In the genomic region with DNA sequence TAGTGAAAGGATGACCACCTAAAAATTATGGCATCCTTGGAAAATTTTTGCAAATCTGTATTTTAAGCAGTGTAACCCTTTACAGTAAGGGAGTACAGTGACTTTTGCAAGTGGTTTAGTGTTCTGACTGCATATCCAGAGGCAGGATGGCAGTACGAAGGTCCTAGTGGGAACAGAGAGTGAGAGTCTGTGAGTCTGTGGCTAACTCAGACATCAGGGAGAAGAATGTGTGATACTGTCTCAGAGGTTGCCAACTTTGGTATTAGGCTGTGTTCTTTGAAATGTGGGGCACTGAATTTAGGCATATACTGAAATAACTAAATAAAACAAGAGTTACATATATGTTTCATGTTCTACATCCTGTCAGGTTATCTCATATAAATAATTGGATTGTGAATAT, we compare ENCODE assay signal across 1 cellular context.
TF ChIP-seq lines count a peak whose summit lies in the region.

No MANE protein-coding gene starts in this region.

TF ChIP-seq in HepG2, 621 proteins besides CTCF, POLR2A, EP300 and RAD21 (continued from another document):
- TF ChIP-seq, protein P1, sequence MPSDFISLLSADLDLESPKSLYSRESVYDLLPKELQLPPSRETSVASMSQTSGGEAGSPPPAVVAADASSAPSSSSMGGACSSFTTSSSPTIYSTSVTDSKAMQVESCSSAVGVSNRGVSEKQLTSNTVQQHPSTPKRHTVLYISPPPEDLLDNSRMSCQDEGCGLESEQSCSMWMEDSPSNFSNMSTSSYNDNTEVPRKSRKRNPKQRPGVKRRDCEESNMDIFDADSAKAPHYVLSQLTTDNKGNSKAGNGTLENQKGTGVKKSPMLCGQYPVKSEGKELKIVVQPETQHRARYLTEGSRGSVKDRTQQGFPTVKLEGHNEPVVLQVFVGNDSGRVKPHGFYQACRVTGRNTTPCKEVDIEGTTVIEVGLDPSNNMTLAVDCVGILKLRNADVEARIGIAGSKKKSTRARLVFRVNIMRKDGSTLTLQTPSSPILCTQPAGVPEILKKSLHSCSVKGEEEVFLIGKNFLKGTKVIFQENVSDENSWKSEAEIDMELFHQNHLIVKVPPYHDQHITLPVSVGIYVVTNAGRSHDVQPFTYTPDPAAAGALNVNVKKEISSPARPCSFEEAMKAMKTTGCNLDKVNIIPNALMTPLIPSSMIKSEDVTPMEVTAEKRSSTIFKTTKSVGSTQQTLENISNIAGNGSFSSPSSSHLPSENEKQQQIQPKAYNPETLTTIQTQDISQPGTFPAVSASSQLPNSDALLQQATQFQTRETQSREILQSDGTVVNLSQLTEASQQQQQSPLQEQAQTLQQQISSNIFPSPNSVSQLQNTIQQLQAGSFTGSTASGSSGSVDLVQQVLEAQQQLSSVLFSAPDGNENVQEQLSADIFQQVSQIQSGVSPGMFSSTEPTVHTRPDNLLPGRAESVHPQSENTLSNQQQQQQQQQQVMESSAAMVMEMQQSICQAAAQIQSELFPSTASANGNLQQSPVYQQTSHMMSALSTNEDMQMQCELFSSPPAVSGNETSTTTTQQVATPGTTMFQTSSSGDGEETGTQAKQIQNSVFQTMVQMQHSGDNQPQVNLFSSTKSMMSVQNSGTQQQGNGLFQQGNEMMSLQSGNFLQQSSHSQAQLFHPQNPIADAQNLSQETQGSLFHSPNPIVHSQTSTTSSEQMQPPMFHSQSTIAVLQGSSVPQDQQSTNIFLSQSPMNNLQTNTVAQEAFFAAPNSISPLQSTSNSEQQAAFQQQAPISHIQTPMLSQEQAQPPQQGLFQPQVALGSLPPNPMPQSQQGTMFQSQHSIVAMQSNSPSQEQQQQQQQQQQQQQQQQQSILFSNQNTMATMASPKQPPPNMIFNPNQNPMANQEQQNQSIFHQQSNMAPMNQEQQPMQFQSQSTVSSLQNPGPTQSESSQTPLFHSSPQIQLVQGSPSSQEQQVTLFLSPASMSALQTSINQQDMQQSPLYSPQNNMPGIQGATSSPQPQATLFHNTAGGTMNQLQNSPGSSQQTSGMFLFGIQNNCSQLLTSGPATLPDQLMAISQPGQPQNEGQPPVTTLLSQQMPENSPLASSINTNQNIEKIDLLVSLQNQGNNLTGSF (CRISPR knock-in tag; IDR thresholded peaks at IDR 0.05) = no peak
- no peak for TF ChIP-seq KDM1A (CRISPR knock-in tag; IDR thresholded peaks at IDR 0.05)
- no peak for TF ChIP-seq ISX (CRISPR knock-in tag; conservative IDR thresholded peaks at IDR 0.05)
- no peak for TF ChIP-seq PAX8 (CRISPR knock-in tag; IDR thresholded peaks at IDR 0.05; ENCODE audit: borderline replicate concordance)
- TF ChIP-seq NCOA5 (CRISPR knock-in tag; IDR thresholded peaks at IDR 0.05) = no peak
- no peak for TF ChIP-seq POLR2AphosphoS2 (IDR thresholded peaks at IDR 0.05; ENCODE audit: low read depth, low read length)
- TF ChIP-seq NR2C2 (CRISPR knock-in tag; IDR thresholded peaks at IDR 0.05; ENCODE audit: borderline replicate concordance) = no peak
- TF ChIP-seq RELA (CRISPR knock-in tag; IDR thresholded peaks at IDR 0.05) = no peak
- TF ChIP-seq, protein P2, sequence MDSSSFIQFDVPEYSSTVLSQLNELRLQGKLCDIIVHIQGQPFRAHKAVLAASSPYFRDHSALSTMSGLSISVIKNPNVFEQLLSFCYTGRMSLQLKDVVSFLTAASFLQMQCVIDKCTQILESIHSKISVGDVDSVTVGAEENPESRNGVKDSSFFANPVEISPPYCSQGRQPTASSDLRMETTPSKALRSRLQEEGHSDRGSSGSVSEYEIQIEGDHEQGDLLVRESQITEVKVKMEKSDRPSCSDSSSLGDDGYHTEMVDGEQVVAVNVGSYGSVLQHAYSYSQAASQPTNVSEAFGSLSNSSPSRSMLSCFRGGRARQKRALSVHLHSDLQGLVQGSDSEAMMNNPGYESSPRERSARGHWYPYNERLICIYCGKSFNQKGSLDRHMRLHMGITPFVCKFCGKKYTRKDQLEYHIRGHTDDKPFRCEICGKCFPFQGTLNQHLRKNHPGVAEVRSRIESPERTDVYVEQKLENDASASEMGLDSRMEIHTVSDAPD (CRISPR knock-in tag; IDR thresholded peaks at IDR 0.05) = no peak
- TF ChIP-seq, protein P3, sequence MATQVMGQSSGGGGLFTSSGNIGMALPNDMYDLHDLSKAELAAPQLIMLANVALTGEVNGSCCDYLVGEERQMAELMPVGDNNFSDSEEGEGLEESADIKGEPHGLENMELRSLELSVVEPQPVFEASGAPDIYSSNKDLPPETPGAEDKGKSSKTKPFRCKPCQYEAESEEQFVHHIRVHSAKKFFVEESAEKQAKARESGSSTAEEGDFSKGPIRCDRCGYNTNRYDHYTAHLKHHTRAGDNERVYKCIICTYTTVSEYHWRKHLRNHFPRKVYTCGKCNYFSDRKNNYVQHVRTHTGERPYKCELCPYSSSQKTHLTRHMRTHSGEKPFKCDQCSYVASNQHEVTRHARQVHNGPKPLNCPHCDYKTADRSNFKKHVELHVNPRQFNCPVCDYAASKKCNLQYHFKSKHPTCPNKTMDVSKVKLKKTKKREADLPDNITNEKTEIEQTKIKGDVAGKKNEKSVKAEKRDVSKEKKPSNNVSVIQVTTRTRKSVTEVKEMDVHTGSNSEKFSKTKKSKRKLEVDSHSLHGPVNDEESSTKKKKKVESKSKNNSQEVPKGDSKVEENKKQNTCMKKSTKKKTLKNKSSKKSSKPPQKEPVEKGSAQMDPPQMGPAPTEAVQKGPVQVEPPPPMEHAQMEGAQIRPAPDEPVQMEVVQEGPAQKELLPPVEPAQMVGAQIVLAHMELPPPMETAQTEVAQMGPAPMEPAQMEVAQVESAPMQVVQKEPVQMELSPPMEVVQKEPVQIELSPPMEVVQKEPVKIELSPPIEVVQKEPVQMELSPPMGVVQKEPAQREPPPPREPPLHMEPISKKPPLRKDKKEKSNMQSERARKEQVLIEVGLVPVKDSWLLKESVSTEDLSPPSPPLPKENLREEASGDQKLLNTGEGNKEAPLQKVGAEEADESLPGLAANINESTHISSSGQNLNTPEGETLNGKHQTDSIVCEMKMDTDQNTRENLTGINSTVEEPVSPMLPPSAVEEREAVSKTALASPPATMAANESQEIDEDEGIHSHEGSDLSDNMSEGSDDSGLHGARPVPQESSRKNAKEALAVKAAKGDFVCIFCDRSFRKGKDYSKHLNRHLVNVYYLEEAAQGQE (IDR thresholded peaks at IDR 0.05; ENCODE audit: borderline replicate concordance in 1 of 2, low read depth in 1 of 2, low read length in 2 of 2) = no peak
- no peak for TF ChIP-seq ZNF644 (CRISPR knock-in tag; IDR thresholded peaks at IDR 0.05; ENCODE audit: low read depth)
